27 cellular contexts compared by ENCODE assay signal in the genomic region with DNA sequence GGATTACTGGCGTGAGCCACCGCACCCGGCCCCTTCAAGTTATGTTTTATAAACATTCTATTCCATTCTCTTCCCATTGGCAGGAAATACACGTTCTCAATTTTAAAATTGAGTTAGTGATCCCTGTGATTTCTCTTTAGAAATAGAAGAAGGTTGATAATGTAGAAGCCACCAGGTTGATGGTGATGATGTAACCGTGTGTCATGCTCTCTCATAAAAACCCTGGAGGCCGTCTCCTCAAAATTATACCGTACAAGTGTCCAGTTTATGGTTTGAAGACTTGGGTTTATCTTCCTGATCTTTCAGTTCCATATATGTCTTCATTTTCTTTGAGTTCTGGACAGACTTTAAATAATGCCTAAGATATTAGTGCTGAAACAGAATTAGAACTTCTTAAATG.
"Had no signal": no experiment of that assay in that cellular context is flagged by ENCODE, and none has a peak within 500 bp of the region (broad histone marks: within the 10 kb centered on the region; RNA-seq: fewer than 3 reads in every experiment).

No MANE protein-coding gene starts in this region.

- H3K27me3 ChIP-seq: colonic mucosa, foreskin keratinocyte, heart right ventricle had no signal

- H3K4me3 Mint-ChIP-seq: activated CD4-positive, alpha-beta memory T cell treated with anti-CD3 and anti-CD28 coated beads, Interleukin-2, amount 10 ng/mL, durations not matched to agents 7 days and 5 days; activated CD4-positive, alpha-beta T cell treated with anti-CD3 and anti-CD28 coated beads, Interleukin-2, amount 10 ng/mL, durations not matched to agents 24 days and 14 days; activated naive CD8-positive, alpha-beta T cell; activated T-cell treated with anti-CD3 and anti-CD28 coated beads, Interleukin-2, amount 50 U/mL, for 4 hours; nephron had no signal

- H3K9me3 Mint-ChIP-seq: activated CD4-positive, alpha-beta memory T cell treated with anti-CD3 and anti-CD28 coated beads, Interleukin-2, amount 10 ng/mL, durations not matched to agents 7 days and 5 days; activated CD4-positive, alpha-beta T cell treated with anti-CD3 and anti-CD28 coated beads, Interleukin-2, amount 10 ng/mL, durations not matched to agents 24 days and 14 days; activated T-cell treated with anti-CD3 and anti-CD28 coated beads, Interleukin-2, amount 50 U/mL, for 4 hours; activated T-helper 2 cell treated with anti-CD3 and anti-CD28 coated beads, Interferon-gamma antibody, Interleukin-2, Interleukin-4, amounts not matched to agents 10 μg/mL and 5 μg/mL and 100 μg/mL, durations not matched to agents 14 hours and 24 hours and 36 hours had no signal

- H3K9me3 ChIP-seq: colonic mucosa, heart right ventricle, lower lobe of right lung, thoracic aorta had no signal

- H3K27me3 Mint-ChIP-seq: activated CD4-positive, alpha-beta memory T cell treated with anti-CD3 and anti-CD28 coated beads, Interleukin-2, amount 10 ng/mL, durations not matched to agents 7 days and 5 days; activated CD4-positive, alpha-beta T cell treated with anti-CD3 and anti-CD28 coated beads, Interleukin-2, amount 10 ng/mL, durations not matched to agents 24 days and 14 days; activated naive CD8-positive, alpha-beta T cell had no signal

- H3K4me3 ChIP-seq: colonic mucosa, heart right ventricle, lower lobe of right lung, thoracic aorta had no signal

- DNase-seq: activated CD4-positive, alpha-beta memory T cell treated with anti-CD3 and anti-CD28 coated beads, Interleukin-2, amount 10 ng/mL, durations not matched to agents 7 days and 5 days; activated CD4-positive, alpha-beta T cell treated with anti-CD3 and anti-CD28 coated beads, Interleukin-2, amount 10 ng/mL, durations not matched to agents 24 days and 14 days; activated CD8-positive, alpha-beta memory T cell treated with anti-CD3 and anti-CD28 coated beads, Interleukin-2, amount 50 U/mL, for 48 hours; activated T-cell treated with anti-CD3 and anti-CD28 coated beads, Interleukin-2, amount 50 U/mL, for 4 hours; anterior cingulate cortex; cerebellar nuclear complex; colonic mucosa; effector CD8-positive, alpha-beta T cell; foreskin keratinocyte; heart right ventricle; kidney glomerular epithelial cell; lower lobe of right lung; posterior cingulate gyrus; right cardiac atrium; stimulated activated CD4-positive, alpha-beta T cell treated with anti-CD3 and anti-CD28 coated beads, Interleukin-15, amount 100 ng/mL, for 24 hours; stimulated activated CD4-positive, alpha-beta T cell treated with anti-CD3 and anti-CD28 coated beads, Interleukin-2, amount 100 ng/mL, for 24 hours; stimulated activated naive CD4-positive, alpha-beta T cell; T-helper 1 cell; trophoblast cell; WERI-Rb-1 had no signal

- ATAC-seq: activated CD4-positive, CD25-positive, alpha-beta regulatory T cell treated with anti-CD3 and anti-CD28 coated beads, Interleukin-2, amount 50 U/mL, for 24 hours; activated T-cell treated with anti-CD3 and anti-CD28 coated beads, Interleukin-2, amount 50 U/mL, for 4 hours; esophagus mucosa; foreskin keratinocyte; heart right ventricle; left lobe of liver; lower lobe of right lung; right cardiac atrium had no signal

- H3K27ac Mint-ChIP-seq: activated CD4-positive, alpha-beta memory T cell treated with anti-CD3 and anti-CD28 coated beads, Interleukin-2, amount 10 ng/mL, durations not matched to agents 7 days and 5 days; activated CD4-positive, alpha-beta T cell treated with anti-CD3 and anti-CD28 coated beads, Interleukin-2, amount 10 ng/mL, durations not matched to agents 24 days and 14 days; activated naive CD8-positive, alpha-beta T cell; nephron had no signal

- H3K4me1 Mint-ChIP-seq: nephron had no signal

- H3K4me1 ChIP-seq: colonic mucosa, lower lobe of right lung had no signal
